ENCODE assay signal across 24 cellular contexts in the genomic region with DNA sequence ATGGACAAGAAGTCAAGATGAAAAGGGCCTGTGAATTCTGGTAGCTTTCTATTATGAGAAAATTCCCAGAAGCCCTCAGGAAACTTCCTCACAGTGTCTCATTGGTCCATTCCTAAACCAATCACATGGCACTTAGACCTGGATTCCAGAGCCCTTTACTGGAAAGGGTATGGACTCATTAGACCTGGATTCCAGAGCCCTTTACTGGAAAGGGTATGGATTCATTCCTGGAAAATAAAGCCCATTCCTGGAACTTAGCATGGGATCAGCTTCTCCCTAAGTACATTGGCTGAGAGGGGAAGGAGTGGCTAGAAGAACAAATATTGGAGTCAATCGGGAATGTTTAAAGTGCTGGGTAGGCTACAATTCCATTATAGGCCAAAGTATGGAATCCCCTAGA.
"Had no signal": no experiment of that assay in that cellular context is flagged by ENCODE, and none has a peak within 500 bp of the region (broad histone marks: within the 10 kb centered on the region; RNA-seq: fewer than 3 reads in every experiment).

No MANE protein-coding gene starts in this region.

- H3K4me1 ChIP-seq: colonic mucosa had no signal

- H3K4me3 Mint-ChIP-seq: dendritic cell treated with granulocyte-macrophage colony-stimulating factor and Interleukin-4, amounts not matched to agents 40 ng/mL and 50 ng/mL, for 4 days; effector memory CD8-positive, alpha-beta T cell; endodermal cell; mesothelial cell of epicardium had no signal

- H3K27ac Mint-ChIP-seq: dendritic cell treated with granulocyte-macrophage colony-stimulating factor and Interleukin-4, amounts not matched to agents 40 ng/mL and 50 ng/mL, for 4 days; effector memory CD8-positive, alpha-beta T cell; endodermal cell; mesothelial cell of epicardium had no signal

- H3K36me3 Mint-ChIP-seq: mesothelial cell of epicardium had no signal

- H3K9me3 Mint-ChIP-seq: dendritic cell treated with granulocyte-macrophage colony-stimulating factor and Interleukin-4, amounts not matched to agents 40 ng/mL and 50 ng/mL, for 4 days; effector memory CD8-positive, alpha-beta T cell; mesothelial cell of epicardium had no signal

- H3K27ac ChIP-seq: colonic mucosa, epithelial cell of prostate, esophagus squamous epithelium, gastrocnemius medialis, heart right ventricle, left lung, lower lobe of right lung had no signal

- H3K9me3 ChIP-seq: colonic mucosa, esophagus squamous epithelium, gastrocnemius medialis, heart right ventricle, left lung, lower lobe of right lung, mucosa of descending colon had no signal

- H3K27me3 ChIP-seq: colonic mucosa, esophagus squamous epithelium, gastrocnemius medialis, heart right ventricle, left lung had no signal

- H3K27me3 Mint-ChIP-seq: effector memory CD8-positive, alpha-beta T cell had no signal

- DNase-seq: colonic mucosa; cortex of kidney; effector CD8-positive, alpha-beta T cell; effector memory CD8-positive, alpha-beta T cell; endodermal cell; erythroblast; esophagus squamous epithelium; foreskin fibroblast; foreskin melanocyte; gastrocnemius medialis; glutamatergic neuron; head of caudate nucleus; heart right ventricle; hippocampal formation; left cardiac atrium; left lung; left ventricle myocardium superior; lower lobe of right lung; mesenchymal stem cell; mucosa of descending colon had no signal

- H3K4me3 ChIP-seq: colonic mucosa, esophagus squamous epithelium, gastrocnemius medialis, heart right ventricle, left lung, lower lobe of right lung, mucosa of descending colon had no signal

- ATAC-seq: effector memory CD8-positive, alpha-beta T cell; esophagus mucosa; gastrocnemius medialis; heart right ventricle; left cardiac atrium; left lung; left ventricle myocardium superior; lower lobe of right lung; mucosa of descending colon had no signal

- H3K36me3 ChIP-seq: colonic mucosa, esophagus squamous epithelium, gastrocnemius medialis, heart right ventricle, left lung, lower lobe of right lung had no signal
